Comparison of ENCODE assay signal across 32 cellular contexts in genomic region chr2:222380456-222380855, GRCh38. TPM values are rescaled to one million over a fixed set of nuclear protein-coding genes. Genes with fewer than 3 reads are reported as not detected.
"Had no signal": no experiment of that assay in that cellular context is flagged by ENCODE, and none has a peak within 500 bp of the region (broad histone marks: within the 10 kb centered on the region; RNA-seq: fewer than 3 reads in every experiment).

No MANE protein-coding gene starts in this region.

- H3K9me3 Mint-ChIP-seq: activated CD4-positive, alpha-beta memory T cell treated with anti-CD3 and anti-CD28 coated beads for 36 hours; activated CD4-positive, alpha-beta T cell treated with anti-CD3 and anti-CD28 coated beads, Interleukin-2, amount 10 ng/mL, durations not matched to agents 24 days and 14 days; activated T-cell treated with anti-CD3 and anti-CD28 coated beads, Interleukin-2, amount 50 U/mL, for 24 hours; dendritic cell treated with granulocyte-macrophage colony-stimulating factor and Interleukin-4, amounts not matched to agents 40 ng/mL and 50 ng/mL, for 4 days; effector memory CD8-positive, alpha-beta T cell; T-helper 2 cell treated with Interferon-gamma antibody and Interleukin-4, amounts not matched to agents 5 μg/mL and 100 μg/mL, for 36 hours had no signal

- H3K4me3 Mint-ChIP-seq: activated CD4-positive, alpha-beta memory T cell treated with anti-CD3 and anti-CD28 coated beads for 36 hours; activated CD4-positive, alpha-beta T cell treated with anti-CD3 and anti-CD28 coated beads for 36 hours; activated CD4-positive, alpha-beta T cell treated with anti-CD3 and anti-CD28 coated beads, Interleukin-2, amount 10 ng/mL, durations not matched to agents 24 days and 14 days; activated CD8-positive, alpha-beta memory T cell treated with anti-CD3 and anti-CD28 coated beads, Interleukin-2, amount 10 ng/mL, durations not matched to agents 7 days and 5 days; activated CD8-positive, alpha-beta T cell treated with anti-CD3 and anti-CD28 coated beads, Interleukin-2, amount 10 ng/mL, durations not matched to agents 7 days and 5 days; activated naive CD8-positive, alpha-beta T cell; activated T-cell treated with anti-CD3 and anti-CD28 coated beads, Interleukin-2, amount 50 U/mL, for 24 hours; activated T-helper 17 cell treated with anti-CD3 and anti-CD28 coated beads, Interleukin-2, amount 50 U/mL, for 72 hours; central memory CD8-positive, alpha-beta T cell; dendritic cell treated with granulocyte-macrophage colony-stimulating factor and Interleukin-4, amounts not matched to agents 40 ng/mL and 50 ng/mL, for 4 days; effector memory CD8-positive, alpha-beta T cell; T-helper 17 cell; T-helper 2 cell treated with Interferon-gamma antibody and Interleukin-4, amounts not matched to agents 5 μg/mL and 100 μg/mL, for 36 hours had no signal

- H3K36me3 Mint-ChIP-seq: activated CD4-positive, alpha-beta memory T cell treated with anti-CD3 and anti-CD28 coated beads for 36 hours; activated CD8-positive, alpha-beta memory T cell treated with anti-CD3 and anti-CD28 coated beads, Interleukin-2, amount 10 ng/mL, durations not matched to agents 7 days and 5 days; activated naive CD8-positive, alpha-beta T cell had no signal

- DNase-seq: activated CD4-positive, alpha-beta memory T cell treated with anti-CD3 and anti-CD28 coated beads for 36 hours; activated CD4-positive, alpha-beta T cell treated with anti-CD3 and anti-CD28 coated beads for 36 hours; activated CD4-positive, alpha-beta T cell treated with anti-CD3 and anti-CD28 coated beads, Interleukin-2, amount 10 ng/mL, durations not matched to agents 24 days and 14 days; activated CD4-positive, CD25-positive, alpha-beta regulatory T cell; activated CD4-positive, CD25-positive, alpha-beta regulatory T cell treated with anti-CD3 and anti-CD28 coated beads, Interleukin-2, amount 50 U/mL, for 72 hours; activated CD8-positive, alpha-beta memory T cell treated with anti-CD3 and anti-CD28 coated beads, Interleukin-2, amount 10 ng/mL, durations not matched to agents 7 days and 5 days; activated CD8-positive, alpha-beta memory T cell treated with anti-CD3 and anti-CD28 coated beads, Interleukin-2, amount 50 U/mL, for 4 hours; activated CD8-positive, alpha-beta T cell treated with anti-CD3 and anti-CD28 coated beads, Interleukin-2, amount 10 ng/mL, durations not matched to agents 7 days and 5 days; activated effector memory CD4-positive, alpha-beta T cell treated with Interleukin-2 at 50 U/mL for 16 hours; activated gamma-delta T cell treated with Interleukin-2 at 50 U/mL for 16 hours; activated naive CD4-positive, alpha-beta T cell treated with anti-CD3 and anti-CD28 coated beads, Interleukin-2, amount 50 U/mL, for 16 hours; activated naive CD4-positive, alpha-beta T cell treated with Interleukin-2 at 50 U/mL for 16 hours; activated T-cell treated with anti-CD3 and anti-CD28 coated beads, Interleukin-2, amount 50 U/mL, for 24 hours; amniotic stem cell; anterior cingulate cortex; brain microvascular endothelial cell; effector CD4-positive, alpha-beta T cell; effector memory CD8-positive, alpha-beta T cell; foreskin fibroblast; heart left ventricle; T-helper 1 cell; T-helper 17 cell; T1000 had no signal

- H3K27ac ChIP-seq: brain microvascular endothelial cell, coronary artery, epithelial cell of prostate, heart left ventricle had no signal

- H3K4me3 ChIP-seq: coronary artery, heart left ventricle had no signal

- H3K27ac Mint-ChIP-seq: activated CD4-positive, alpha-beta memory T cell treated with anti-CD3 and anti-CD28 coated beads for 36 hours; activated CD4-positive, alpha-beta T cell treated with anti-CD3 and anti-CD28 coated beads for 36 hours; activated CD4-positive, alpha-beta T cell treated with anti-CD3 and anti-CD28 coated beads, Interleukin-2, amount 10 ng/mL, durations not matched to agents 24 days and 14 days; activated CD8-positive, alpha-beta memory T cell treated with anti-CD3 and anti-CD28 coated beads, Interleukin-2, amount 10 ng/mL, durations not matched to agents 7 days and 5 days; activated CD8-positive, alpha-beta T cell treated with anti-CD3 and anti-CD28 coated beads, Interleukin-2, amount 10 ng/mL, durations not matched to agents 7 days and 5 days; activated naive CD8-positive, alpha-beta T cell; activated T-cell treated with anti-CD3 and anti-CD28 coated beads, Interleukin-2, amount 50 U/mL, for 24 hours; activated T-helper 17 cell treated with anti-CD3 and anti-CD28 coated beads, Interleukin-2, amount 50 U/mL, for 72 hours; dendritic cell treated with granulocyte-macrophage colony-stimulating factor and Interleukin-4, amounts not matched to agents 40 ng/mL and 50 ng/mL, for 4 days; effector memory CD8-positive, alpha-beta T cell; T-helper 17 cell; T-helper 2 cell treated with Interferon-gamma antibody and Interleukin-4, amounts not matched to agents 5 μg/mL and 100 μg/mL, for 36 hours had no signal

- H3K27me3 ChIP-seq: brain microvascular endothelial cell, heart left ventricle had no signal

- H3K4me1 Mint-ChIP-seq: activated CD4-positive, alpha-beta T cell treated with anti-CD3 and anti-CD28 coated beads for 36 hours; activated CD4-positive, alpha-beta T cell treated with anti-CD3 and anti-CD28 coated beads, Interleukin-2, amount 10 ng/mL, durations not matched to agents 24 days and 14 days; activated CD8-positive, alpha-beta memory T cell treated with anti-CD3 and anti-CD28 coated beads, Interleukin-2, amount 10 ng/mL, durations not matched to agents 7 days and 5 days; activated T-helper 17 cell treated with anti-CD3 and anti-CD28 coated beads, Interleukin-2, amount 50 U/mL, for 72 hours; central memory CD8-positive, alpha-beta T cell; T-helper 17 cell had no signal

- ATAC-seq: activated CD4-positive, alpha-beta T cell treated with anti-CD3 and anti-CD28 coated beads for 36 hours; activated CD8-positive, alpha-beta memory T cell treated with anti-CD3 and anti-CD28 coated beads, Interleukin-2, amount 10 ng/mL, durations not matched to agents 7 days and 5 days; activated CD8-positive, alpha-beta T cell treated with anti-CD3 and anti-CD28 coated beads, Interleukin-2, amount 10 ng/mL, durations not matched to agents 7 days and 5 days; activated T-helper 17 cell treated with anti-CD3 and anti-CD28 coated beads, Interleukin-2, amount 50 U/mL, for 72 hours; effector memory CD8-positive, alpha-beta T cell; esophagus mucosa; heart left ventricle; T-helper 17 cell had no signal

- H3K27me3 Mint-ChIP-seq: activated CD8-positive, alpha-beta memory T cell treated with anti-CD3 and anti-CD28 coated beads, Interleukin-2, amount 10 ng/mL, durations not matched to agents 7 days and 5 days; dendritic cell treated with granulocyte-macrophage colony-stimulating factor and Interleukin-4, amounts not matched to agents 40 ng/mL and 50 ng/mL, for 4 days; effector memory CD8-positive, alpha-beta T cell had no signal

- H3K36me3 ChIP-seq: brain microvascular endothelial cell, heart left ventricle had no signal

RNA-seq across cellular contexts. Expression of gene SGPP2, which starts 43.9 kb away (rescaled TPM):
- total RNA-seq: endothelial cell of umbilical vein had no signal
